20 cellular contexts compared by ENCODE assay signal in the genomic region with DNA sequence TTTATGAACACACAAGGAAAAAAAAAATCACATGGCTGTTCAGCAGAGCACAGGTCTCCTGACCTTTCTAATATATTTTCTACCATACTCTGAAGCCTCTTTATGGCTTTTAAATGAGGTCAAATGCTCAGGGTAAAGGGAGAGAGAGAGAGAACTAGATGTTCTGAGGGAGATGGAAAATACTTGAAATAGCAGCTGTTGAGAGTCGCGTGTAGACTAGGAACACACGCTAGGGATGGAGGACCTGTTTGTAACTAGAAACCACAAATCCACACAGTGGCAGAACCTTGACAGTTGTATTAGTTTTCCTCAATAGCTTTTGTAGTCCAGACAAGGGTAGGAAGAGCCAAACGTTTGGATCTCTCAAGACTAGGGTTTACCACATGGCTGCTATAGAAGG.
DNase-seq lines count a peak whose midpoint lies in the region; ATAC-seq and TF ChIP-seq lines count a peak whose summit lies in the region.
"Had no signal": no experiment of that assay in that cellular context is flagged by ENCODE, and none has a peak within 500 bp of the region (broad histone marks: within the 10 kb centered on the region; RNA-seq: fewer than 3 reads in every experiment).

No MANE protein-coding gene starts in this region.

- H4K91ac ChIP-seq in mesenchymal stem cell (ENCODE audit: low read length), result no peak overlapping the region

- no peak for TF ChIP-seq CTCF in heart left ventricle (IDR thresholded peaks at IDR 0.05)
- no peak for TF ChIP-seq CTCF in upper lobe of right lung (IDR thresholded peaks at IDR 0.05)
- TF ChIP-seq CTCF in type B pancreatic cell (conservative IDR thresholded peaks at IDR 0.05), result no peak
- TF ChIP-seq CTCF in activated CD8-positive, alpha-beta T cell treated with anti-CD3 and anti-CD28 coated beads for 36 hours (IDR thresholded peaks at IDR 0.05), result no peak

- H3K79me1 ChIP-seq in mesenchymal stem cell (replicated peaks; ENCODE audit: low read length, poor library complexity, severe bottlenecking), result peaks cover 1% of the 10 kb centered on the region

- no peak overlapping the region for H3K18ac ChIP-seq in mesenchymal stem cell (ENCODE audit: low read depth in 1 of 2, low read length in 2 of 2)

- no peak overlapping the region for H2BK15ac ChIP-seq in mesenchymal stem cell (ENCODE audit: low read depth, poor library complexity, severe bottlenecking)

- H3K4me3 ChIP-seq in heart left ventricle (no peak overlapping the region), mesenchymal stem cell (ENCODE audit: insufficient read depth in 1 of 2, low read depth in 1 of 2, low read length in 2 of 2) (peak overlapping the region in 1 of 2 experiments; percentile 7), upper lobe of right lung (no peak overlapping the region)
- H3K4me3 ChIP-seq: K562, right lobe of liver had no signal

- H3K23ac ChIP-seq in mesenchymal stem cell (ENCODE audit: low read length in 2 of 2), result no peak overlapping the region

- H3K9me3 ChIP-seq in heart left ventricle (no peaks in the 10 kb centered on the region), mesenchymal stem cell (ENCODE audit: control insufficient read depth, low read length) (no peaks in the 10 kb centered on the region), upper lobe of right lung (no peaks in the 10 kb centered on the region)
- H3K9me3 ChIP-seq: right lobe of liver had no signal

- peak overlapping the region; percentile 77 for H3K27ac Mint-ChIP-seq in activated T-helper 17 cell treated with anti-CD3 and anti-CD28 coated beads, Interleukin-2, amount 50 U/mL, for 72 hours
- H3K27ac Mint-ChIP-seq in activated CD4-positive, alpha-beta memory T cell treated with anti-CD3 and anti-CD28 coated beads for 36 hours, result no peak overlapping the region
- no peak overlapping the region for H3K27ac Mint-ChIP-seq in type B pancreatic cell
- H3K27ac Mint-ChIP-seq in activated CD8-positive, alpha-beta T cell treated with anti-CD3 and anti-CD28 coated beads for 36 hours, result no peak overlapping the region
- H3K27ac Mint-ChIP-seq: activated naive CD8-positive, alpha-beta T cell treated with anti-CD3 and anti-CD28 coated beads for 36 hours; immature natural killer cell had no signal

- POLR2A ChIA-PET in activated CD4-positive, alpha-beta memory T cell treated with anti-CD3 and anti-CD28 coated beads for 36 hours (lab: Charles Lee), result no interaction called here
- POLR2A ChIA-PET in activated CD8-positive, alpha-beta T cell treated with anti-CD3 and anti-CD28 coated beads for 36 hours (lab: Charles Lee), result no interaction called here

- no peak overlapping the region for H2BK120ac ChIP-seq in mesenchymal stem cell (ENCODE audit: low read depth, low read length)

- H3K4ac ChIP-seq in mesenchymal stem cell (ENCODE audit: low read depth in 1 of 2, low read length in 2 of 2), result no peak overlapping the region

- DNase-seq in heart left ventricle (no peak), left cardiac atrium (no peak), mesenchymal stem cell (peak; percentile 50), upper lobe of right lung (no peak), type B pancreatic cell (ENCODE audit: extremely low spot score, unreplicated experiment) (no peak)
- DNase-seq in activated CD4-positive, alpha-beta memory T cell treated with anti-CD3 and anti-CD28 coated beads for 36 hours, result no peak
- DNase-seq in activated CD8-positive, alpha-beta T cell treated with anti-CD3 and anti-CD28 coated beads for 36 hours, result no peak
- DNase-seq: activated CD4-positive, alpha-beta T cell treated with anti-CD3 and anti-CD28 coated beads, Interleukin-2, amount 50 U/mL, for 48 hours; activated naive CD8-positive, alpha-beta T cell treated with anti-CD3 and anti-CD28 coated beads for 36 hours; activated T-cell treated with anti-CD3 and anti-CD28 coated beads, Interleukin-2, amount 50 U/mL, for 48 hours; glutamatergic neuron; immature natural killer cell; NK-92 treated with Interleukin-12 subunit alpha and Interleukin-12 subunit beta, amount 100 ng/mL, for 24 hours; right lobe of liver; stimulated activated CD4-positive, alpha-beta T cell treated with anti-CD3 and anti-CD28 coated beads, Interleukin-1b, Interleukin-23, amount 100 ng/mL, for 48 hours; T-helper 1 cell had no signal

- no peak overlapping the region for H3K14ac ChIP-seq in mesenchymal stem cell (ENCODE audit: low read length in 2 of 2)

- H3K4me1 Mint-ChIP-seq in activated T-helper 17 cell treated with anti-CD3 and anti-CD28 coated beads, Interleukin-2, amount 50 U/mL, for 72 hours, result peaks cover 20% of the 10 kb centered on the region
- no peaks in the 10 kb centered on the region for H3K4me1 Mint-ChIP-seq in activated CD4-positive, alpha-beta memory T cell treated with anti-CD3 and anti-CD28 coated beads for 36 hours (ENCODE audit: low read depth)
- H3K4me1 Mint-ChIP-seq in type B pancreatic cell (ENCODE audit: unreplicated experiment), result peaks cover 29% of the 10 kb centered on the region
- no peaks in the 10 kb centered on the region for H3K4me1 Mint-ChIP-seq in activated CD8-positive, alpha-beta T cell treated with anti-CD3 and anti-CD28 coated beads for 36 hours (ENCODE audit: low read depth)
- H3K4me1 Mint-ChIP-seq: activated naive CD8-positive, alpha-beta T cell treated with anti-CD3 and anti-CD28 coated beads for 36 hours had no signal

- H3K4me1 ChIP-seq in heart left ventricle (peaks cover 0 to 36% (median 2%) of the 10 kb centered on the region in 12 donors), mesenchymal stem cell (ENCODE audit: control insufficient read depth, insufficient read depth, low read depth, low read length) (peaks cover 2% of the 10 kb centered on the region), upper lobe of right lung (no peaks in the 10 kb centered on the region)
- H3K4me1 ChIP-seq: right lobe of liver had no signal

- ATAC-seq in heart left ventricle (peak; percentile 35 to 74 (median 54)), left cardiac atrium (no peak), upper lobe of right lung (peak; percentile 73)
- ATAC-seq in activated T-helper 17 cell treated with anti-CD3 and anti-CD28 coated beads, Interleukin-2, amount 50 U/mL, for 72 hours (replicated peaks), result no peak
- no peak for ATAC-seq in activated CD8-positive, alpha-beta T cell treated with anti-CD3 and anti-CD28 coated beads for 36 hours
- ATAC-seq: esophagus mucosa, K562, right lobe of liver had no signal

- H4K8ac ChIP-seq in mesenchymal stem cell (ENCODE audit: low read length), result no peak overlapping the region

- H3K36me3 Mint-ChIP-seq in activated T-helper 17 cell treated with anti-CD3 and anti-CD28 coated beads, Interleukin-2, amount 50 U/mL, for 72 hours (ENCODE audit: low read depth), result no peaks in the 10 kb centered on the region
- no peaks in the 10 kb centered on the region for H3K36me3 Mint-ChIP-seq in activated CD4-positive, alpha-beta memory T cell treated with anti-CD3 and anti-CD28 coated beads for 36 hours
- H3K36me3 Mint-ChIP-seq in type B pancreatic cell, result peaks cover 13% of the 10 kb centered on the region
- H3K36me3 Mint-ChIP-seq in activated CD8-positive, alpha-beta T cell treated with anti-CD3 and anti-CD28 coated beads for 36 hours (ENCODE audit: low read depth), result no peaks in the 10 kb centered on the region
- H3K36me3 Mint-ChIP-seq: activated naive CD8-positive, alpha-beta T cell treated with anti-CD3 and anti-CD28 coated beads for 36 hours; immature natural killer cell had no signal

- no peak overlapping the region for H2BK5ac ChIP-seq in mesenchymal stem cell (ENCODE audit: low read depth, low read length, poor library complexity, severe bottlenecking)

- H3K27me3 ChIP-seq in heart left ventricle, result no peaks in the 10 kb centered on the region
- no peaks in the 10 kb centered on the region for H3K27me3 ChIP-seq in mesenchymal stem cell (ENCODE audit: control insufficient read depth in 1 of 2, insufficient read depth in 1 of 2, low read length in 2 of 2)
- H3K27me3 ChIP-seq in upper lobe of right lung, result no peaks in the 10 kb centered on the region
- H3K27me3 ChIP-seq: right lobe of liver had no signal

- intact Hi-C loops in heart left ventricle (cut with DNase I), result loop anchor here in 3 of 10 donors (10.0 kb wide), 2 partner anchors 66 to 106 kb away; no protein-coding TSS in a partner anchor
- intact Hi-C loops in left cardiac atrium (cut with DNase I), result no loop called here
- intact Hi-C loops in upper lobe of right lung (cut with DNase I), result no loop called here
- intact Hi-C loops in activated CD4-positive, alpha-beta memory T cell treated with anti-CD3 and anti-CD28 coated beads for 36 hours (cut with micrococcal nuclease), result no loop called here
- intact Hi-C loops in activated CD8-positive, alpha-beta T cell treated with anti-CD3 and anti-CD28 coated beads for 36 hours (cut with micrococcal nuclease), result no loop called here

- H2AK5ac ChIP-seq in mesenchymal stem cell (ENCODE audit: low read length, severe bottlenecking), result no peak overlapping the region

- H3K27ac ChIP-seq in heart left ventricle (peak overlapping the region in 1 of 12 donors; percentile 5), mesenchymal stem cell (ENCODE audit: low read length, poor library complexity, severe bottlenecking) (no peak overlapping the region), upper lobe of right lung (peak overlapping the region; percentile 25)
- H3K27ac ChIP-seq: right lobe of liver, RWPE1 had no signal

- CTCF ChIA-PET in activated CD4-positive, alpha-beta memory T cell treated with anti-CD3 and anti-CD28 coated beads for 36 hours (lab: Charles Lee), result no interaction called here
- CTCF ChIA-PET in activated CD8-positive, alpha-beta T cell treated with anti-CD3 and anti-CD28 coated beads for 36 hours (lab: Charles Lee), result no interaction called here

- no peak overlapping the region for H3K4me2 ChIP-seq in mesenchymal stem cell (ENCODE audit: low read length, poor library complexity, severe bottlenecking)

- peak overlapping the region; percentile 63 for H3K4me3 Mint-ChIP-seq in activated T-helper 17 cell treated with anti-CD3 and anti-CD28 coated beads, Interleukin-2, amount 50 U/mL, for 72 hours
- H3K4me3 Mint-ChIP-seq in activated CD4-positive, alpha-beta memory T cell treated with anti-CD3 and anti-CD28 coated beads for 36 hours, result no peak overlapping the region
- H3K4me3 Mint-ChIP-seq in type B pancreatic cell, result no peak overlapping the region
- H3K4me3 Mint-ChIP-seq in activated CD8-positive, alpha-beta T cell treated with anti-CD3 and anti-CD28 coated beads for 36 hours, result no peak overlapping the region
- H3K4me3 Mint-ChIP-seq: activated naive CD8-positive, alpha-beta T cell treated with anti-CD3 and anti-CD28 coated beads for 36 hours; immature natural killer cell had no signal

- no peaks in the 10 kb centered on the region for H3K9me3 Mint-ChIP-seq in activated T-helper 17 cell treated with anti-CD3 and anti-CD28 coated beads, Interleukin-2, amount 50 U/mL, for 72 hours
- H3K9me3 Mint-ChIP-seq in activated CD4-positive, alpha-beta memory T cell treated with anti-CD3 and anti-CD28 coated beads for 36 hours, result no peaks in the 10 kb centered on the region
- peaks cover 17% of the 10 kb centered on the region for H3K9me3 Mint-ChIP-seq in type B pancreatic cell
- no peaks in the 10 kb centered on the region for H3K9me3 Mint-ChIP-seq in activated CD8-positive, alpha-beta T cell treated with anti-CD3 and anti-CD28 coated beads for 36 hours

- H2AFZ ChIP-seq in mesenchymal stem cell (ENCODE audit: low read depth, low read length), result no peak overlapping the region

- H3K9ac ChIP-seq in mesenchymal stem cell (ENCODE audit: low read length), result peak overlapping the region; percentile 62

- H2BK12ac ChIP-seq in mesenchymal stem cell (ENCODE audit: low read length in 2 of 2), result no peak overlapping the region

- no peak for TF ChIP-seq POLR2A in heart left ventricle (IDR thresholded peaks at IDR 0.05)

- no peaks in the 10 kb centered on the region for H3K27me3 Mint-ChIP-seq in activated T-helper 17 cell treated with anti-CD3 and anti-CD28 coated beads, Interleukin-2, amount 50 U/mL, for 72 hours
- H3K27me3 Mint-ChIP-seq in activated CD4-positive, alpha-beta memory T cell treated with anti-CD3 and anti-CD28 coated beads for 36 hours, result no peaks in the 10 kb centered on the region
- no peaks in the 10 kb centered on the region for H3K27me3 Mint-ChIP-seq in type B pancreatic cell
- H3K27me3 Mint-ChIP-seq in activated CD8-positive, alpha-beta T cell treated with anti-CD3 and anti-CD28 coated beads for 36 hours, result no peaks in the 10 kb centered on the region

- WGBS in heart left ventricle, 4 donors, result 48 to 54% (median 50%) methylated on average over 4 of the region's 4 CpGs
- WGBS in mesenchymal stem cell, result 43% methylated on average over 3 of the region's 4 CpGs

- no peaks in the 10 kb centered on the region for H3K36me3 ChIP-seq in heart left ventricle
- H3K36me3 ChIP-seq in mesenchymal stem cell (ENCODE audit: control insufficient read depth in 1 of 2, insufficient read depth in 2 of 2, low read depth in 1 of 2, low read length in 2 of 2), result no peaks in the 10 kb centered on the region
- H3K36me3 ChIP-seq in upper lobe of right lung, result no peaks in the 10 kb centered on the region
- H3K36me3 ChIP-seq: right lobe of liver had no signal

Comparison
In these comparisons a context has a peak if more than half of its experiments do, and no peak if none do; other contexts are left out.
1. ATAC-seq: peak in heart left ventricle (4 of 4) and upper lobe of right lung (single experiment); none in left cardiac atrium (0 of 2), activated T-helper 17 cell treated with anti-CD3 and anti-CD28 coated beads, Interleukin-2, amount 50 U/mL, for 72 hours (single experiment) and activated CD8-positive, alpha-beta T cell treated with anti-CD3 and anti-CD28 coated beads for 36 hours (single experiment).